ENCODE assay signal across 8 cellular contexts in genomic region chr1:21289700-21290545, GRCh38.
DNase-seq lines count a peak whose midpoint lies in the region; ATAC-seq, FAIRE-seq and TF ChIP-seq lines count a peak whose summit lies in the region.

TSS of gene ECE1 (minus strand) at chr1:21290463. CDS start at chr1:21290414, 49 bp downstream.

- ATAC-seq in GM21423 (IDR thresholded peaks at IDR 0.05; ENCODE audit: unreplicated experiment), result no peak

- FAIRE-seq in D721Med (lab: Jason Lieb, UNC), result no peak

- H3K4me3 ChIP-seq in brain microvascular endothelial cell (ENCODE audit: low read depth, low read length), result peak within 1 kb of the TSS; percentile 71

- peaks cover 2% of the 10 kb centered on the region for H3K36me3 ChIP-seq in brain microvascular endothelial cell (replicated peaks)

- no peaks in the 10 kb centered on the region for H3K27me3 ChIP-seq in brain microvascular endothelial cell (replicated peaks)

- peak within 1 kb of the TSS; percentile 35 for H3K27ac ChIP-seq in brain microvascular endothelial cell

- in situ Hi-C loops in brain microvascular endothelial cell (cut with HindIII; ENCODE audit: low pct_ligation_motif_present, low sequenced_read_pairs), result no loop called here

- DNase-seq in stimulated activated CD4-positive, alpha-beta T cell treated with anti-CD3 and anti-CD28 coated beads, Interleukin-12 subunit alpha, Interleukin-12 subunit beta, amount 100 ng/mL, for 24 hours (ENCODE audit: low read depth in 2 of 2), result peak; percentile 22 to 28
- DNase-seq in stimulated activated CD4-positive, alpha-beta T cell treated with anti-CD3 and anti-CD28 coated beads, Interleukin-2, amount 100 ng/mL, for 48 hours, result no peak
- DNase-seq in T-helper 1 cell (peak; percentile 36 to 64 (median 41)), brain microvascular endothelial cell (no peak), iPS-NIHi7 (ENCODE audit: extremely low spot score) (peak; percentile 92), D721Med (ENCODE audit: insufficient read length, low spot score) (no peak)
- peak; percentile 20 to 33 for DNase-seq in stimulated activated CD4-positive, alpha-beta T cell treated with anti-CD3 and anti-CD28 coated beads, Interleukin-15, amount 100 ng/mL, for 1 hour (ENCODE audit: low read depth in 1 of 2, low spot score in 1 of 2)

- no peak for TF ChIP-seq CTCF in brain microvascular endothelial cell (IDR thresholded peaks at IDR 0.05; ENCODE audit: low read depth, low read length, missing control alignments)
- TF ChIP-seq CTCF in D721Med (IDR thresholded peaks at IDR 0.05; ENCODE audit: insufficient read depth, missing control alignments), result no peak

Comparison
In these comparisons a context has a peak if more than half of its experiments do, and no peak if none do; other contexts are left out.
1. DNase-seq: peak in stimulated activated CD4-positive, alpha-beta T cell treated with anti-CD3 and anti-CD28 coated beads, Interleukin-12 subunit alpha, Interleukin-12 subunit beta, amount 100 ng/mL, for 24 hours (2 of 2), T-helper 1 cell (5 of 5), iPS-NIHi7 (single experiment) and stimulated activated CD4-positive, alpha-beta T cell treated with anti-CD3 and anti-CD28 coated beads, Interleukin-15, amount 100 ng/mL, for 1 hour (2 of 2); none in stimulated activated CD4-positive, alpha-beta T cell treated with anti-CD3 and anti-CD28 coated beads, Interleukin-2, amount 100 ng/mL, for 48 hours (0 of 2), brain microvascular endothelial cell (single experiment) and D721Med (single experiment).